ENCODE assay signal across 25 cellular contexts in the genomic region with DNA sequence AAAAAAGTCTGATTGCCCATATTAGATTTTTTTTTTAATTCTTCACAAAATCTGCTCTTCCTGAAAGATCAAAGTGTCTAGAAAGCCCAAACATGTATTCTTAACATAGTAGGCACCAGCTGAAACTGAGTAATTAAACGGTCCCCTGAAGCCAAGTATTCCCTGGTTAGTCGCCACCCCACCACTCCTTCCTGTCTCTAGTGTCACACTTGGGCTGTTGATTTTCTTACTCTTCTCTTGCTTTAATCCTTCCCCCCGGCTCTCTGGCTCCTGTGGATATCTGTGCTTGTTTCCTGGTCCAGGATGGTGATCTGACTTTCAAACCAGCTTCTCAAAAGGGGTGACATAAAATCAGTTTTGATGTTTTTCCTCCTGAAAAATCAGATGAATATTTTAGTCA.
DNase-seq lines count a peak whose midpoint lies in the region; ATAC-seq and TF ChIP-seq lines count a peak whose summit lies in the region.
"Had no signal": no experiment of that assay in that cellular context is flagged by ENCODE, and none has a peak within 500 bp of the region (broad histone marks: within the 10 kb centered on the region; RNA-seq: fewer than 3 reads in every experiment).

No MANE protein-coding gene starts in this region.

- H3K9ac ChIP-seq in endodermal cell (ENCODE audit: extremely low read depth, low read length, poor library complexity, severe bottlenecking), result no peak overlapping the region
- H3K9ac ChIP-seq: neural progenitor cell had no signal

- no peaks in the 10 kb centered on the region for H3K36me3 ChIP-seq in endodermal cell (ENCODE audit: control insufficient read depth, insufficient read depth, low read length)
- H3K36me3 ChIP-seq: neural progenitor cell, Peyer's patch, prostate gland had no signal

- peaks cover 4% of the 10 kb centered on the region for H3K4me1 ChIP-seq in endodermal cell (ENCODE audit: control insufficient read depth, insufficient read depth, low read length)
- H3K4me1 ChIP-seq: Peyer's patch, prostate gland had no signal

- H3K27ac ChIP-seq in endodermal cell (ENCODE audit: low read depth, low read length), result no peak overlapping the region
- H3K27ac ChIP-seq: HL-60, lower lobe of right lung, neural progenitor cell, Peyer's patch, prostate gland, SJSA1 had no signal

- H3K4me3 Mint-ChIP-seq in CD14-positive monocyte (peak overlapping the region in 1 of 2 donors; percentile 48), T-helper 17 cell (no peak overlapping the region), endodermal cell (no peak overlapping the region)
- H3K4me3 Mint-ChIP-seq: activated T-cell treated with anti-CD3 and anti-CD28 coated beads, Interleukin-2, amount 50 U/mL, for 4 hours; dendritic cell treated with granulocyte-macrophage colony-stimulating factor and Interleukin-4, amounts not matched to agents 40 ng/mL and 50 ng/mL, for 4 days; neural progenitor cell; T-cell had no signal

- DNase-seq in DMS53 (lab: John Stamatoyannopoulos, UW) (peak; percentile 23), DMS53 treated with DMSO at 0.1 percent for 48 hours (lab: John Stamatoyannopoulos, UW; ENCODE audit: unreplicated experiment) (no peak), CD14-positive monocyte (ENCODE audit: low spot score) (no peak), T-helper 17 cell (no peak), medulla oblongata (ENCODE audit: extremely low spot score) (peak; percentile 44), NCI-H82 (lab: John Stamatoyannopoulos, UW) (no peak), endodermal cell (no peak)
- DNase-seq: 8988T; activated CD4-positive, alpha-beta T cell treated with anti-CD3 and anti-CD28 coated beads for 4 hours; activated naive CD4-positive, alpha-beta T cell; activated T-cell treated with anti-CD3 and anti-CD28 coated beads, Interleukin-2, amount 50 U/mL, for 4 hours; caudate nucleus; lower lobe of right lung; NCI-H1092; NCI-H2029 treated with DMSO at 0.1 percent for 48 hours; Peyer's patch; T-cell; trophoblast cell had no signal

- H3K9me3 ChIP-seq in T-helper 17 cell (ENCODE audit: control insufficient read depth, low read length, poor library complexity, severe bottlenecking) (no peaks in the 10 kb centered on the region), endodermal cell (ENCODE audit: control insufficient read depth, low read length) (no peaks in the 10 kb centered on the region)
- H3K9me3 ChIP-seq: lower lobe of right lung, Peyer's patch, prostate gland, SJSA1 had no signal

- H3K27me3 Mint-ChIP-seq in CD14-positive monocyte (ENCODE audit: low read depth in 3 of 3), result peaks cover 0 to 4% (median 0%) of the 10 kb centered on the region in 3 donors
- no peaks in the 10 kb centered on the region for H3K27me3 Mint-ChIP-seq in T-helper 17 cell
- no peaks in the 10 kb centered on the region for H3K27me3 Mint-ChIP-seq in endodermal cell (ENCODE audit: insufficient read depth)
- H3K27me3 Mint-ChIP-seq: dendritic cell treated with granulocyte-macrophage colony-stimulating factor and Interleukin-4, amounts not matched to agents 40 ng/mL and 50 ng/mL, for 4 days; T-cell had no signal

- TF ChIP-seq CTCF in CD14-positive monocyte (IDR thresholded peaks at IDR 0.05), result no peak
- TF ChIP-seq CTCF in endodermal cell (conservative IDR thresholded peaks at IDR 0.05), result no peak

- intact Hi-C loops in CD14-positive monocyte (cut with micrococcal nuclease), result no loop called here

- H3K4me1 Mint-ChIP-seq in CD14-positive monocyte (peaks cover 2% of the 10 kb centered on the region), T-helper 17 cell (peaks cover 3% of the 10 kb centered on the region), endodermal cell (peaks cover 29% of the 10 kb centered on the region)

- H3K9me3 Mint-ChIP-seq in CD14-positive monocyte (peaks cover 0 to 1% (median 0%) of the 10 kb centered on the region in 7 donors), endodermal cell (no peaks in the 10 kb centered on the region)
- H3K9me3 Mint-ChIP-seq: activated T-cell treated with anti-CD3 and anti-CD28 coated beads, Interleukin-2, amount 50 U/mL, for 4 hours; dendritic cell treated with granulocyte-macrophage colony-stimulating factor and Interleukin-4, amounts not matched to agents 40 ng/mL and 50 ng/mL, for 4 days; neural progenitor cell; T-cell had no signal

- ATAC-seq in T-helper 17 cell (no peak), HG02884 (IDR thresholded peaks at IDR 0.05; ENCODE audit: unreplicated experiment) (no peak)
- ATAC-seq: activated T-cell treated with anti-CD3 and anti-CD28 coated beads, Interleukin-2, amount 50 U/mL, for 4 hours; HCT116; lower lobe of right lung; T-cell had no signal

- WGBS in endodermal cell (ENCODE audit: insufficient coverage in 1 of 2, insufficient read length in 1 of 2), 2 experiments, result 67 to 83% methylated on average over 2 to 3 of the region's 3 CpGs

- H3K36me3 Mint-ChIP-seq in CD14-positive monocyte (peaks cover 27 to 37% of the 10 kb centered on the region in 2 donors), T-helper 17 cell (ENCODE audit: low read depth) (peaks cover 2% of the 10 kb centered on the region), endodermal cell (ENCODE audit: low read depth) (peaks cover 5% of the 10 kb centered on the region)

- H3K4me3 ChIP-seq in endodermal cell (ENCODE audit: low read length), result no peak overlapping the region
- H3K4me3 ChIP-seq: lower lobe of right lung, neural progenitor cell, Peyer's patch, prostate gland, SJSA1 had no signal

- H3K27me3 ChIP-seq in endodermal cell (ENCODE audit: control insufficient read depth, insufficient read depth, low read length, poor library complexity, severe bottlenecking), result no peaks in the 10 kb centered on the region
- H3K27me3 ChIP-seq: neural progenitor cell, Peyer's patch, SJSA1 had no signal

- peak overlapping the region in 4 of 7 donors; percentile 11 to 86 (median 20) for H3K27ac Mint-ChIP-seq in CD14-positive monocyte
- peak overlapping the region; percentile 62 for H3K27ac Mint-ChIP-seq in T-helper 17 cell
- H3K27ac Mint-ChIP-seq in endodermal cell, result no peak overlapping the region
- H3K27ac Mint-ChIP-seq: dendritic cell treated with granulocyte-macrophage colony-stimulating factor and Interleukin-4, amounts not matched to agents 40 ng/mL and 50 ng/mL, for 4 days; T-cell had no signal

Comparison
In these comparisons a context has a peak if more than half of its experiments do, and no peak if none do; other contexts are left out.
1. DNase-seq: peak in DMS53 (single experiment) and medulla oblongata (single experiment); none in DMS53 treated with DMSO at 0.1 percent for 48 hours (single experiment), CD14-positive monocyte (single experiment), T-helper 17 cell (0 of 3), NCI-H82 (single experiment) and endodermal cell (single experiment).